In genomic region chr1:30778156-30778978, GRCh38 we compare ENCODE assay signal across 9 cellular contexts. TPM values are rescaled to one million over a fixed set of nuclear protein-coding genes. Genes with fewer than 3 reads are reported as not detected.
DNase-seq lines count a peak whose midpoint lies in the region; ATAC-seq lines count a peak whose summit lies in the region.
"Had no signal": no experiment of that assay in that cellular context is flagged by ENCODE, and none has a peak within 500 bp of the region (broad histone marks: within the 10 kb centered on the region; RNA-seq: fewer than 3 reads in every experiment).

No MANE protein-coding gene starts in this region.

- no peak overlapping the region for H3K4me3 ChIP-seq in SJCRH30
- H3K4me3 ChIP-seq: heart right ventricle had no signal

- H3K9me3 ChIP-seq in SJCRH30 (replicated peaks) = no peaks in the 10 kb centered on the region
- H3K9me3 ChIP-seq: heart right ventricle had no signal

- intact Hi-C loops in head of caudate nucleus (cut with DNase I) = no loop called here

- peak overlapping the region; percentile 6; the same call in 1 of the 2 replicates for H3K27ac ChIP-seq in SJCRH30
- H3K27ac ChIP-seq: heart right ventricle had no signal

- H3K27me3 ChIP-seq in SJCRH30 = no peaks in the 10 kb centered on the region

- ATAC-seq in GM18498 (IDR thresholded peaks at IDR 0.05; ENCODE audit: unreplicated experiment) (no peak), HG03378 (IDR thresholded peaks at IDR 0.05; ENCODE audit: unreplicated experiment) (no peak)

- H3K36me3 ChIP-seq in SJCRH30 = no peaks in the 10 kb centered on the region
- H3K36me3 ChIP-seq: heart right ventricle had no signal

- DNase-seq in CMK (ENCODE audit: low read depth) (peak; percentile 93), HS-27A (ENCODE audit: low read depth) (peak; percentile 63), SJCRH30 (peak; percentile 96 to 98), head of caudate nucleus (peak in 24 of 42 donors; percentile 38 to 75 (median 56)), CD1c-positive myeloid dendritic cell (ENCODE audit: extremely low spot score) (no peak), germinal center (ENCODE audit: low spot score) (no peak)
- DNase-seq: heart right ventricle had no signal

- H3K4me1 ChIP-seq in SJCRH30 = peaks cover 35% of the 10 kb centered on the region

RNA-seq across cellular contexts. Expression of gene LAPTM5, which starts 20.8 kb away (rescaled TPM):
- 31.5 and 34.9 TPM in 2 replicates for total RNA-seq in SJCRH30 (2014; rRNA removed; shearing (Covaris generic))

RNA-seq across cellular contexts. Expression of gene MATN1, which starts 55.0 kb away (rescaled TPM):
- total RNA-seq in SJCRH30 (2014; rRNA removed; shearing (Covaris generic)) = 0.47 and 0.89 TPM in 2 replicates
- total RNA-seq: heart right ventricle had no signal

Comparison
In these comparisons a context has a peak if more than half of its experiments do, and no peak if none do; other contexts are left out.
1. DNase-seq: peak in CMK (single experiment), HS-27A (single experiment), SJCRH30 (2 of 2) and head of caudate nucleus (24 of 42); none in CD1c-positive myeloid dendritic cell (single experiment) and germinal center (single experiment).